Comparison of ENCODE assay signal across 8 cellular contexts in the genomic region with DNA sequence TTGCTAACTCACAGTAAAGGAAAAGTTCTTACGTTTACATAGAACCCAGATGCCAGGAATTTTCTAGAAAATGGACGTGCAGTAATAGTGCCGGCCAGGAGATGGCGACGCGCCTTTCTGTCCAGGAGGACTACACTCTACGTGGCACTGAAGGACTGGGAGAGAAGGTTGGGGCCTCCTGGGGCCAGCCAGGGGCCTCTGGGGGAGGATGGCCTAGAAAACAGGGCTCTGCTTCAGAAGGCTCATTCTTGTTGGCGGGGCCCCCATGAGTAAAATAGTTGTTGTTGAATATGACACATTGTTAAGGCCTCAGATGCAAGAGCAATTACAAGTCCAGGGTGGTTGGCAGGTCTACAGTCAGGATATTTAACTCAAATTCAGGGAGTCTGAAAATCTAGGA.
DNase-seq lines count a peak whose midpoint lies in the region; ATAC-seq, FAIRE-seq and TF ChIP-seq lines count a peak whose summit lies in the region.

No MANE protein-coding gene starts in this region.

- peak overlapping the region; percentile 20; the same call in 1 of the 2 replicates for H3K27ac ChIP-seq in GM12878 (ENCODE audit: control insufficient read depth, insufficient read depth)

- no peaks in the 10 kb centered on the region for H3K36me3 ChIP-seq in GM12878 (ENCODE audit: control insufficient read depth in 2 of 2, insufficient read depth in 2 of 2, low read length in 1 of 2)

- no peaks in the 10 kb centered on the region for H3K36me3 Mint-ChIP-seq in T-helper 2 cell treated with Interferon-gamma antibody and Interleukin-4, amounts not matched to agents 5 μg/mL and 100 μg/mL, for 36 hours (ENCODE audit: low read depth)

- DNase-seq in NCI-H526 (lab: John Stamatoyannopoulos, UW) (peak; percentile 4 to 51), NCI-H526 treated with DMSO at 0.1 percent for 48 hours (lab: John Stamatoyannopoulos, UW) (no peak), GM12878 (ENCODE audit: low read depth, low spot score) (no peak), iris pigment epithelial cell (ENCODE audit: low read depth) (peak; percentile 67)
- peak; percentile 56 for DNase-seq in Jurkat, Clone E6-1 (ENCODE audit: low read depth, low spot score)
- peak; percentile 47 for DNase-seq in T-helper 2 cell treated with Interferon-gamma antibody and Interleukin-4, amounts not matched to agents 5 μg/mL and 100 μg/mL, for 36 hours (ENCODE audit: low spot score)
- peak; percentile 62 for DNase-seq in stimulated activated CD4-positive, alpha-beta T cell treated with anti-CD3 and anti-CD28 coated beads, Interleukin-4, amount 100 ng/mL, for 24 hours

- no TSS peak for BruUV-seq in GM12878 (replicated peaks; lab: Mats Ljungman, UMichigan)

- FAIRE-seq in GM12878 (lab: Jason Lieb, UNC), result peak; percentile 59

- POLR2A ChIA-PET in GM12878 (lab: Charles Lee), result interaction anchor here (0.6 kb wide), 1 partner anchor 97 kb away, joined by 3 read pairs; no protein-coding TSS in a partner anchor

- no peaks in the 10 kb centered on the region for H4K20me1 ChIP-seq in GM12878 (ENCODE audit: control insufficient read depth, insufficient read depth)

- no peaks in the 10 kb centered on the region for H3K79me2 ChIP-seq in GM12878 (ENCODE audit: control insufficient read depth, insufficient read depth, low read length)

- H3K4me3 ChIP-seq in Jurkat, Clone E6-1 (ENCODE audit: low read length), result no peak overlapping the region
- no peak overlapping the region for H3K4me3 ChIP-seq in GM12878

- TF ChIP-seq POLR2A in GM12878 (IDR thresholded peaks at IDR 0.05; ENCODE audit: low read depth, low read length), result no peak

- peak overlapping the region; percentile 24; the same call in 1 of the 2 replicates for H2AFZ ChIP-seq in GM12878 (ENCODE audit: control insufficient read depth, low read depth, low read length)

- RAD21 ChIA-PET in GM12878 (lab: Charles Lee; ENCODE audit: unreplicated experiment), result interaction anchor here (1.0 to 3.1 kb wide), 8 partner anchors 53 to 602 kb away, joined by 3 to 19 read pairs (median 3); no protein-coding TSS in a partner anchor

- TF ChIP-seq EP300 in GM12878 (IDR thresholded peaks at IDR 0.05; ENCODE audit: borderline replicate concordance in 1 of 2, control insufficient read depth in 1 of 2, low read depth in 2 of 2, low read length in 2 of 2), result no peak

- TF ChIP-seq RAD21 in GM12878 (IDR thresholded peaks at IDR 0.05; ENCODE audit: insufficient read depth, low read depth, low read length), result peak; percentile 95

- H3K9me3 Mint-ChIP-seq in T-helper 2 cell treated with Interferon-gamma antibody and Interleukin-4, amounts not matched to agents 5 μg/mL and 100 μg/mL, for 36 hours, result no peaks in the 10 kb centered on the region

- H3K27ac Mint-ChIP-seq in T-helper 2 cell treated with Interferon-gamma antibody and Interleukin-4, amounts not matched to agents 5 μg/mL and 100 μg/mL, for 36 hours, result peak overlapping the region; percentile 73

- in situ Hi-C loops in GM12878 (cut with MboI), result loop anchor here (10.0 kb wide), 1 partner anchor 602 kb away; no protein-coding TSS in a partner anchor

- TF ChIP-seq CTCF in GM12878 (IDR thresholded peaks at IDR 0.05 in 2 of 3, conservative IDR thresholded peaks at IDR 0.05 in 1 of 3; ENCODE audit: control insufficient read depth in 2 of 3, extremely low read depth in 1 of 3, insufficient read depth in 1 of 3, low read depth in 3 of 3, low read length in 3 of 3), result peak; percentile 84 to 91 (median 84)

- no peak overlapping the region for H3K9ac ChIP-seq in GM12878 (ENCODE audit: control insufficient read depth, insufficient read depth, low read length)

- CTCF ChIA-PET in GM12878 (lab: Yijun Ruan, JAX), result interaction anchor here (0.8 to 14.4 kb wide), 10 partner anchors 10 to 602 kb away, joined by 3 to 136 read pairs (median 6); partner anchors contain the start of gene FUT8

- H3K27me3 ChIP-seq in GM12878 (replicated peaks in 1 of 2; ENCODE audit: control insufficient read depth in 2 of 2, insufficient read depth in 2 of 2, low read length in 1 of 2), result no peaks in the 10 kb centered on the region

- H3K27me3 Mint-ChIP-seq in T-helper 2 cell treated with Interferon-gamma antibody and Interleukin-4, amounts not matched to agents 5 μg/mL and 100 μg/mL, for 36 hours (ENCODE audit: low read depth), result no peaks in the 10 kb centered on the region

- ATAC-seq in GM12878, result peak; percentile 86
- no peak for ATAC-seq in GM21576 (IDR thresholded peaks at IDR 0.05; ENCODE audit: unreplicated experiment)

- no peak overlapping the region for H3K4me2 ChIP-seq in GM12878 (ENCODE audit: control insufficient read depth, insufficient read depth)

- H3K9me3 ChIP-seq in GM12878 (replicated peaks; ENCODE audit: control insufficient read depth, insufficient read depth, low read length), result no peaks in the 10 kb centered on the region; the same call in 2 of the 3 replicates

- no peak overlapping the region for H3K4me3 Mint-ChIP-seq in T-helper 2 cell treated with Interferon-gamma antibody and Interleukin-4, amounts not matched to agents 5 μg/mL and 100 μg/mL, for 36 hours

- H3K4me1 Mint-ChIP-seq in T-helper 2 cell treated with Interferon-gamma antibody and Interleukin-4, amounts not matched to agents 5 μg/mL and 100 μg/mL, for 36 hours (ENCODE audit: low read depth), result peaks cover 35% of the 10 kb centered on the region

- intact Hi-C loops in GM12878 (cut with micrococcal nuclease; ENCODE audit: unreplicated experiment), result loop anchor here (1.0 to 10.0 kb wide), 6 partner anchors 58 to 850 kb away; partner anchors contain the start of gene FUT8

- peaks cover 31% of the 10 kb centered on the region for H3K4me1 ChIP-seq in GM12878 (ENCODE audit: control insufficient read depth, insufficient read depth, low read length)

- SMC1A ChIA-PET in GM12878 (lab: Charles Lee; ENCODE audit: uncharacterized antibody, unreplicated experiment), result interaction anchor here (1.3 to 8.2 kb wide), 9 partner anchors 20 to 602 kb away, joined by 3 to 56 read pairs (median 6); partner anchors contain the start of gene FUT8

- 3% methylated on average over 8 of the region's 8 CpGs for WGBS in GM12878 (ENCODE audit: insufficient coverage, insufficient replicate concordance, low lambda C conversion rate, missing lambda C conversion rate)

TF ChIP-seq in GM12878, 131 proteins besides CTCF, POLR2A, EP300 and RAD21 (continues in another document):
- TF ChIP-seq YY1 (IDR thresholded peaks at IDR 0.05; ENCODE audit: low read depth, low read length) (peak; percentile 76), ATF7 (IDR thresholded peaks at IDR 0.05; ENCODE audit: low read depth) (no peak), JUNB (IDR thresholded peaks at IDR 0.05) (no peak), FOXK2 (IDR thresholded peaks at IDR 0.05) (no peak), MYB (IDR thresholded peaks at IDR 0.05; ENCODE audit: borderline replicate concordance, low read depth, low read length) (no peak), IRF4 (IDR thresholded peaks at IDR 0.05; ENCODE audit: low read depth, low read length) (0 out of 2 replicates have a peak, but pooled peaks have one; percentile 23), ZSCAN29 (IDR thresholded peaks at IDR 0.05) (no peak), TBL1XR1 (IDR thresholded peaks at IDR 0.05; ENCODE audit: low read depth, low read length) (no peak), BCL11A (IDR thresholded peaks at IDR 0.05; ENCODE audit: low read depth, low read length) (no peak), TCF3 (IDR thresholded peaks at IDR 0.05; ENCODE audit: borderline replicate concordance, insufficient read depth, low read depth, low read length) (no peak), HSF1 (IDR thresholded peaks at IDR 0.05; ENCODE audit: low read depth, low read length) (peak; percentile 85; the same call in 1 of the 2 replicates), ETV6 (conservative IDR thresholded peaks at IDR 0.05 in 1 of 2, IDR thresholded peaks at IDR 0.05 in 1 of 2; ENCODE audit: borderline replicate concordance in 1 of 2, low read depth in 1 of 2) (0 out of 4 replicates have a peak, but pooled peaks of 1 of the 2 experiments have one; percentile 50), NFXL1 (IDR thresholded peaks at IDR 0.05; ENCODE audit: borderline replicate concordance) (no peak), SMARCA5 (IDR thresholded peaks at IDR 0.05) (no peak)

Comparison
In these comparisons a context has a peak if more than half of its experiments do, and no peak if none do; other contexts are left out.
1. DNase-seq: peak in NCI-H526 (2 of 2), Jurkat, Clone E6-1 (single experiment), T-helper 2 cell treated with Interferon-gamma antibody and Interleukin-4, amounts not matched to agents 5 μg/mL and 100 μg/mL, for 36 hours (single experiment), iris pigment epithelial cell (single experiment) and stimulated activated CD4-positive, alpha-beta T cell treated with anti-CD3 and anti-CD28 coated beads, Interleukin-4, amount 100 ng/mL, for 24 hours (single experiment); none in NCI-H526 treated with DMSO at 0.1 percent for 48 hours (single experiment) and GM12878 (single experiment).